ENCODE assay signal across 8 cellular contexts in the genomic region with DNA sequence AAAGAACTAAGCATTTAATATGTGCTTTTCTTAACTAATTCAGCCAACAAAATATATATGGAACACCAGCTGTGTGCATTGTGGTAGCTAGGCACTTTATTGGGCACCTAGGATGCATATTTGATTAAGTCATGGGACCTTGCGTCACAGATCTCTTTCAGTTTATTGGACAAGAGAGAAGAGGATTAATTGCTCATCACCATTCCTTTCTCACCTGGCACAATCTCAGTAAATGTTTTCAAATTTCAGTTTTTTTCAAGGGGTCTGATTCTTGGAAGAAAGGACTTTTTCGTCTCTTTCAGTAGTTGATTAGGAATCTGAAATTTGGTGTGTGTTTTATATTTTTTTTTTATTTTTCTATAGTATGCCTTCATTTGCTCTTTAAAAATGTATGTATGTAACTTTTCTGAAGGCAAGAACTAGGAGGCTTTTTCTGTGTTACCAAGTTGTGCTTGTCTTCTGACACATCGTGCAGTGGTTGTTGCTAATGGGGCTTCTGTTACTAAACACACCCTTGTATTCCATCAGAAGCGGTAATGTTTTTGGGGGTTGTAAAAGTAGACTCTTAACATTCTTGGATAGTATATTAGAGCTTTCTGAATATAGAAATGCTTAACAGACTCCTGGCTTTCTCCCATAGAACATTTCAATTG. TPM values are rescaled to one million over a fixed set of nuclear protein-coding genes. Genes with fewer than 3 reads are reported as not detected.
DNase-seq lines count a peak whose midpoint lies in the region; TF ChIP-seq lines count a peak whose summit lies in the region.

No MANE protein-coding gene starts in this region.

- H3K36me3 Mint-ChIP-seq in CD14-positive monocyte (peaks cover 19 to 23% of the 10 kb centered on the region in 2 donors), IgD-negative memory B cell (peaks cover 10% of the 10 kb centered on the region), brain (peaks cover 26% of the 10 kb centered on the region)

- H3K9me3 ChIP-seq in muscle layer of duodenum (ENCODE audit: control insufficient read depth in 1 of 2, low read length in 2 of 2): no peaks in the 10 kb centered on the region

- H3K4me1 Mint-ChIP-seq in CD14-positive monocyte: peaks cover 69% of the 10 kb centered on the region
- peaks cover 48 to 57% (median 57%) of the 10 kb centered on the region in 3 donors for H3K4me1 Mint-ChIP-seq in IgD-negative memory B cell
- H3K4me1 Mint-ChIP-seq in brain: peaks cover 65% of the 10 kb centered on the region

- H3K36me3 ChIP-seq in muscle layer of duodenum (ENCODE audit: control insufficient read depth in 1 of 2, insufficient read depth in 2 of 2, low read length in 2 of 2): peaks cover 7 to 20% of the 10 kb centered on the region in 2 donors

- H3K9me3 Mint-ChIP-seq in CD14-positive monocyte (peaks cover 0 to 3% (median 0%) of the 10 kb centered on the region in 7 donors), IgD-negative memory B cell (no peaks in the 10 kb centered on the region), brain (peaks cover 0 to 7% (median 0%) of the 10 kb centered on the region in 5 experiments)

- in situ Hi-C loops in GM13976 (cut with MboI; ENCODE audit: low sequenced_read_pairs, unreplicated experiment): loop anchor here (5.0 to 10.0 kb wide), 2 partner anchors 406 to 458 kb away; no protein-coding TSS in a partner anchor

- intact Hi-C loops in CD14-positive monocyte (cut with micrococcal nuclease): loop anchor here (5.0 to 10.0 kb wide), 6 partner anchors 122 to 471 kb away; a partner anchor contains a TSS

- TF ChIP-seq CTCF in CD14-positive monocyte (IDR thresholded peaks at IDR 0.05): no peak
- TF ChIP-seq CTCF in brain (conservative IDR thresholded peaks at IDR 0.05): no peak
- TF ChIP-seq CTCF in GM13976 (IDR thresholded peaks at IDR 0.05; ENCODE audit: borderline replicate concordance, control extremely low read depth, extremely low read depth, insufficient read depth, missing control alignments): no peak

- H3K4me3 ChIP-seq in muscle layer of duodenum (ENCODE audit: low read depth in 1 of 2, low read length in 2 of 2): peak overlapping the region; percentile 90 to 92

- H3K27ac ChIP-seq in muscle layer of duodenum (ENCODE audit: low read length): peak overlapping the region; percentile 92

- peaks cover 26 to 51% of the 10 kb centered on the region in 2 donors for H3K4me1 ChIP-seq in muscle layer of duodenum (ENCODE audit: control insufficient read depth in 1 of 2, insufficient read depth in 2 of 2, low read length in 2 of 2)

- no peaks in the 10 kb centered on the region for H3K27me3 ChIP-seq in muscle layer of duodenum (ENCODE audit: low read depth, low read length)

- H3K27me3 Mint-ChIP-seq in CD14-positive monocyte (ENCODE audit: low read depth in 3 of 3) (no peaks in the 10 kb centered on the region), IgD-negative memory B cell (no peaks in the 10 kb centered on the region), brain (peaks cover 7% of the 10 kb centered on the region)

- DNase-seq in CD14-positive monocyte (ENCODE audit: low spot score) (no peak), GM13976 (ENCODE audit: low spot score) (no peak), HUDEP-2 (lab: John Stamatoyannopoulos, UW; ENCODE audit: unreplicated experiment in 76 of 76) (no peak), NCI-H1930 (lab: John Stamatoyannopoulos, UW) (no peak)
- no peak for DNase-seq in stimulated activated CD4-positive, alpha-beta T cell treated with anti-CD3 and anti-CD28 coated beads, Interleukin-4, amount 100 ng/mL, for 24 hours

- H3K4me3 Mint-ChIP-seq in CD14-positive monocyte (peak overlapping the region; percentile 95 to 98), IgD-negative memory B cell (peak overlapping the region; percentile 91 to 99 (median 97)), brain (peak overlapping the region; percentile 87 to 98 (median 95))

- H3K27ac Mint-ChIP-seq in CD14-positive monocyte (peak overlapping the region in 3 of 7 donors; percentile 10 to 95 (median 90)), IgD-negative memory B cell (peak overlapping the region in 2 of 3 donors; percentile 93 to 98), brain (peak overlapping the region; percentile 40 to 93 (median 90))

RNA-seq across cellular contexts. Expression of a gene that starts 2.2 kb away (rescaled TPM):
- polyA plus RNA-seq in CD14-positive monocyte (10 to 100 TPM; 12.7 to 16.7 TPM), IgD-negative memory B cell (12.6 TPM), brain (ENCODE audit: insufficient read depth, low read depth, low replicate concordance) (10.7 TPM)
